Comparison of ENCODE assay signal across 9 cellular contexts in the genomic region with DNA sequence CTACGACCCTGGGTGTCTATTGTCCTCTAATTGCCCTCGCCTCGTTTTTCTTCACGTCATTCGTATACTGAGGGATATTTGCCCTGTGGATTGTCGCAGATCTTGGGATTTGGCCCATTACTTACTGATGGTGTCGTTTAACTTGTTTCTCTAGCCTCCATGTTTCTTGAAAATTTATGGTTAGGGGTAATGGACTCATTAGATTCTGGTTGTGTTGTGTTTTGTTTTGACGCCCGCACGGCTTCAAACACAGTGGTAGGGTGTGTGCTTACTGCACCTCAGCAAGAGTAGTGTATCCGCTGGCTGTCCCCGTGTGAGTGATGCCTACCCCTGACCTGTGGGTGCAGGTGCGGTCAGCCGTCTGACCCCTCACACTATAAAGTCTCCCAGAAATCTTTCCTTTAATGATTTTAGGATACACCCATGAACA. TPM values are rescaled to one million over a fixed set of nuclear protein-coding genes. Genes with fewer than 3 reads are reported as not detected.
DNase-seq lines count a peak whose midpoint lies in the region; ATAC-seq and TF ChIP-seq lines count a peak whose summit lies in the region.
"Had no signal": no experiment of that assay in that cellular context is flagged by ENCODE, and none has a peak within 500 bp of the region (broad histone marks: within the 10 kb centered on the region; RNA-seq: fewer than 3 reads in every experiment).

No MANE protein-coding gene starts in this region.

- H3F3A ChIP-seq in smooth muscle cell (ENCODE audit: low read depth), result peaks cover 10% of the 10 kb centered on the region

- H3K27me3 ChIP-seq in DND-41 (ENCODE audit: insufficient read depth, low read length, poor library complexity) (peaks cover 45% of the 10 kb centered on the region), adipocyte (replicated peaks; ENCODE audit: control insufficient read depth, insufficient read depth, low read length) (peaks cover 18% of the 10 kb centered on the region), smooth muscle cell (ENCODE audit: low read depth) (no peaks in the 10 kb centered on the region)

- H3K9ac ChIP-seq in DND-41 (ENCODE audit: low read depth, low read length) (peak overlapping the region; percentile 49; the same call in 1 of the 2 replicates), adipocyte (ENCODE audit: low read length) (peak overlapping the region; percentile 84), smooth muscle cell (ENCODE audit: low read depth) (peak overlapping the region; percentile 99)

- 20% methylated on average over 14 of the region's 14 CpGs for WGBS in smooth muscle cell (ENCODE audit: low lambda C conversion rate)

- TF ChIP-seq CTCF in DND-41 (IDR thresholded peaks at IDR 0.05; ENCODE audit: borderline replicate concordance, extremely low read depth, low read length, poor library complexity, severe bottlenecking) (no peak), smooth muscle cell (IDR thresholded peaks at IDR 0.05; ENCODE audit: borderline replicate concordance, insufficient read depth, poor library complexity, severe bottlenecking) (no peak)

- H3K4me3 ChIP-seq in DND-41 (ENCODE audit: low read depth in 1 of 2, low read length in 2 of 2) (peak overlapping the region in 1 of 2 experiments; percentile 63; a peak in 3 of 4 replicates), adipocyte (ENCODE audit: low read length) (peak overlapping the region; percentile 88), iPS-18c (ENCODE audit: insufficient read depth, low read depth, low read length) (peak overlapping the region; percentile 83), smooth muscle cell (peak overlapping the region; percentile 80)

- no peaks in the 10 kb centered on the region for H3K79me2 ChIP-seq in DND-41 (ENCODE audit: insufficient read depth, low read length)
- H3K79me2 ChIP-seq in smooth muscle cell (ENCODE audit: low read depth), result no peaks in the 10 kb centered on the region

- DNase-seq in DND-41, result no peak
- DNase-seq in NCI-H1694 (lab: John Stamatoyannopoulos, UW), result peak; percentile 33
- peak; percentile 22 for DNase-seq in adipocyte (ENCODE audit: low read depth)
- no peak for DNase-seq in smooth muscle cell (lab: John Stamatoyannopoulos, UW; ENCODE audit: unreplicated experiment)
- no peak for DNase-seq in NOMO-1 treated with dmso at 0.1 percent for 144 hours (lab: John Stamatoyannopoulos, UW; ENCODE audit: unreplicated experiment)

- H2AFZ ChIP-seq in DND-41 (ENCODE audit: low read depth, low read length) (peak overlapping the region; percentile 50), smooth muscle cell (ENCODE audit: low read depth) (peak overlapping the region; percentile 98)

- ATAC-seq in DND-41 (ENCODE audit: insufficient read depth, low read depth) (no peak), HG03045 (IDR thresholded peaks at IDR 0.05; ENCODE audit: unreplicated experiment) (no peak), GM19023 (IDR thresholded peaks at IDR 0.05; ENCODE audit: unreplicated experiment) (no peak)

- H3K4me1 ChIP-seq in DND-41 (ENCODE audit: insufficient read depth, low read length) (peaks cover 37% of the 10 kb centered on the region), adipocyte (ENCODE audit: control insufficient read depth, insufficient read depth, low read length) (peaks cover 16% of the 10 kb centered on the region), smooth muscle cell (ENCODE audit: low read depth) (no peaks in the 10 kb centered on the region)

- H3K36me3 ChIP-seq in DND-41 (ENCODE audit: insufficient read depth, low read length) (no peaks in the 10 kb centered on the region), adipocyte (ENCODE audit: control insufficient read depth, insufficient read depth, low read length, severe bottlenecking) (no peaks in the 10 kb centered on the region), smooth muscle cell (ENCODE audit: low read depth) (no peaks in the 10 kb centered on the region)

- H3K9me3 ChIP-seq in DND-41 (ENCODE audit: insufficient read depth, low read length, severe bottlenecking) (no peaks in the 10 kb centered on the region), adipocyte (ENCODE audit: control insufficient read depth, low read length) (no peaks in the 10 kb centered on the region), iPS-18c (ENCODE audit: control insufficient read depth, insufficient read depth, low read length) (no peaks in the 10 kb centered on the region), smooth muscle cell (replicated peaks; ENCODE audit: low read depth) (no peaks in the 10 kb centered on the region)

- H3K4me2 ChIP-seq in DND-41 (ENCODE audit: insufficient read depth, low read length) (peak overlapping the region; percentile 86), smooth muscle cell (peak overlapping the region; percentile 93)

- H4K20me1 ChIP-seq in DND-41 (ENCODE audit: insufficient read depth, low read length) (no peaks in the 10 kb centered on the region), smooth muscle cell (ENCODE audit: low read depth) (no peaks in the 10 kb centered on the region)

- H3K27ac ChIP-seq in DND-41 (ENCODE audit: low read length) (no peak overlapping the region), smooth muscle cell (ENCODE audit: low read depth) (peak overlapping the region; percentile 93)

RNA-seq across cellular contexts. Expression of a gene that starts 0.9 kb away (rescaled TPM):
- not detected in 2 replicates for total RNA-seq in smooth muscle cell
- polyA plus RNA-seq in smooth muscle cell, result not detected in 2 replicates
- total RNA-seq: T-helper 1 cell treated with Interleukin-12 subunit alpha and Interleukin-12 subunit beta and Interleukin-4 antibody, amounts not matched to agents 30 ng/mL and 1 ng/mL, for 36 hours had no signal

RNA-seq across cellular contexts. Expression of a gene that starts 2.1 kb away (rescaled TPM):
- not detected in 2 replicates for total RNA-seq in smooth muscle cell
- polyA plus RNA-seq in smooth muscle cell, result not detected in 2 replicates
- total RNA-seq: T-helper 1 cell treated with Interleukin-12 subunit alpha and Interleukin-12 subunit beta and Interleukin-4 antibody, amounts not matched to agents 30 ng/mL and 1 ng/mL, for 36 hours had no signal

Comparison
In these comparisons a context has a peak if more than half of its experiments do, and no peak if none do; other contexts are left out.
1. DNase-seq: peak in NCI-H1694 (single experiment) and adipocyte (single experiment); none in DND-41 (single experiment), smooth muscle cell (single experiment) and NOMO-1 treated with dmso at 0.1 percent for 144 hours (single experiment).
2. H3K9ac ChIP-seq: peak in every context shown above with its lines; median percentile 99 in smooth muscle cell; 84 in adipocyte; 49 in DND-41.